13 cellular contexts compared by ENCODE assay signal in genomic region chr6:151455751-151456398, GRCh38. TPM values are rescaled to one million over a fixed set of nuclear protein-coding genes. Genes with fewer than 3 reads are reported as not detected.
A peak's percentile ranks its signal among the peaks of the same experiment; 100 is the strongest.
DNase-seq lines count a peak whose midpoint lies in the region; ATAC-seq, FAIRE-seq and TF ChIP-seq lines count a peak whose summit lies in the region.
"Not testable (repeated sequence)": the region's sequence is repeated elsewhere in the genome, so short reads cannot be mapped to it uniquely, and the experiment has no call there.
"Had no signal": no experiment of that assay in that cellular context is flagged by ENCODE, and none has a peak within 500 bp of the region (broad histone marks: within the 10 kb centered on the region; RNA-seq: fewer than 3 reads in every experiment).

No MANE protein-coding gene starts in this region.

- H3K27me3 ChIP-seq in H9 (ENCODE audit: insufficient read depth, low read length); Loucy (ENCODE audit: insufficient read depth, low read length, poor library complexity, severe bottlenecking); HepG2 (ENCODE audit: control insufficient read depth in 1 of 2, insufficient read depth in 2 of 2, low read length in 2 of 2); neural progenitor cell; upper lobe of left lung: not testable (repeated sequence)

- not testable (repeated sequence) for H3K14ac ChIP-seq in H9 (ENCODE audit: insufficient read depth, low read length)

- DNase-seq in A549 (ENCODE audit: low read depth in 1 of 2, low spot score in 1 of 2) (peak in 1 of 2 experiments; percentile 29), neural progenitor cell (ENCODE audit: low spot score) (peak; percentile 27), upper lobe of left lung (peak in 1 of 2 donors; percentile 61)
- not testable (repeated sequence) for DNase-seq in H9; OCI-LY7 (ENCODE audit: low spot score); chondrocyte (ENCODE audit: low spot score); HepG2 (ENCODE audit: low spot score)

- H3K23ac ChIP-seq in H9 (ENCODE audit: insufficient read length, low read depth, low read length): not testable (repeated sequence)

- H3F3A ChIP-seq in Loucy (ENCODE audit: low read depth): not testable (repeated sequence)
- peaks cover 33% of the 10 kb centered on the region for H3F3A ChIP-seq in neural progenitor cell (ENCODE audit: low read depth)

- H3K9ac ChIP-seq in H9 (ENCODE audit: extremely low read depth, insufficient read length, low read length); HepG2 (ENCODE audit: insufficient read depth, low read depth, low read length); neural progenitor cell: not testable (repeated sequence)
- peak overlapping the region; percentile 13 for H3K9ac ChIP-seq in Loucy (ENCODE audit: low read depth, low read length, poor library complexity, severe bottlenecking)

- intact Hi-C loops in OCI-LY7 (cut with micrococcal nuclease; ENCODE audit: unreplicated experiment): loop anchor here (10.0 kb wide), 1 partner anchor 1229 kb away; no protein-coding TSS in a partner anchor
- intact Hi-C loops in HepG2 (cut with micrococcal nuclease; ENCODE audit: unreplicated experiment): not testable (repeated sequence)

- not testable (repeated sequence) for H2AK5ac ChIP-seq in H9 (ENCODE audit: insufficient read length, low read length)

- peaks cover 23% of the 10 kb centered on the region for H3K4me1 ChIP-seq in A549
- not testable (repeated sequence) for H3K4me1 ChIP-seq in H9 (ENCODE audit: insufficient read depth, low read length)
- H3K4me1 ChIP-seq in Loucy (ENCODE audit: insufficient read depth, low read length, poor library complexity, severe bottlenecking): peaks cover 37% of the 10 kb centered on the region
- H3K4me1 ChIP-seq in OCI-LY7 (ENCODE audit: insufficient read depth, low read length, poor library complexity, severe bottlenecking): peaks cover 26% of the 10 kb centered on the region
- peaks cover 36% of the 10 kb centered on the region for H3K4me1 ChIP-seq in HepG2 (ENCODE audit: insufficient read depth, low read length)
- H3K4me1 ChIP-seq in neural progenitor cell: peaks cover 39% of the 10 kb centered on the region
- H3K4me1 ChIP-seq in upper lobe of left lung: peaks cover 23 to 39% (median 29%) of the 10 kb centered on the region in 4 donors

- H3K27ac Mint-ChIP-seq in H9 (peak overlapping the region in 2 of 3 experiments; percentile 45 to 75; a peak in 5 of 7 replicates), chondrocyte (ENCODE audit: unreplicated experiment) (peak overlapping the region; percentile 49)
- not testable (repeated sequence) for H3K27ac Mint-ChIP-seq in neural progenitor cell

- not testable (repeated sequence) for H3K27me3 Mint-ChIP-seq in H9 (ENCODE audit: low read depth); chondrocyte (ENCODE audit: low read depth); neural progenitor cell (ENCODE audit: insufficient read depth, low read depth)

- H3K79me1 ChIP-seq in H9 (ENCODE audit: insufficient read depth, low read depth, low read length, poor library complexity, severe bottlenecking): not testable (repeated sequence)

- peaks cover 32 to 36% of the 10 kb centered on the region in 2 experiments for H3K4me1 Mint-ChIP-seq in H9
- H3K4me1 Mint-ChIP-seq in chondrocyte (ENCODE audit: low read depth): peaks cover 39% of the 10 kb centered on the region
- peaks cover 36% of the 10 kb centered on the region for H3K4me1 Mint-ChIP-seq in neural progenitor cell

- H3K56ac ChIP-seq in H9 (ENCODE audit: insufficient read length, low read depth, low read length): not testable (repeated sequence)

- ATAC-seq in A549; HepG2; upper lobe of left lung (ENCODE audit: low FRiP score in 2 of 2): not testable (repeated sequence)

- TF ChIP-seq POLR2A in A549 (IDR thresholded peaks at IDR 0.05; ENCODE audit: low read length); HepG2 (IDR thresholded peaks at IDR 0.05; ENCODE audit: insufficient read depth in 1 of 2, low read depth in 2 of 2, low read length in 2 of 2); upper lobe of left lung (IDR thresholded peaks at IDR 0.05): not testable (repeated sequence)

- CTCF ChIA-PET in A549 (lab: Yijun Ruan, JAX); OCI-LY7 (lab: Charles Lee; ENCODE audit: unreplicated experiment); HepG2 (lab: Yijun Ruan, JAX; ENCODE audit: low intra/inter-chr PET ratio, low total read pairs): not testable (repeated sequence)

- H3K4me3 Mint-ChIP-seq in H9: peak overlapping the region in 1 of 2 experiments; percentile 32; a peak in 1 of 5 replicates
- not testable (repeated sequence) for H3K4me3 Mint-ChIP-seq in chondrocyte (ENCODE audit: unreplicated experiment); neural progenitor cell

- H3K79me2 ChIP-seq in H9 (ENCODE audit: insufficient read depth, low read length): not testable (repeated sequence)
- H3K79me2 ChIP-seq in Loucy (ENCODE audit: insufficient read depth, low read length): peaks cover 37% of the 10 kb centered on the region
- peaks cover 34% of the 10 kb centered on the region for H3K79me2 ChIP-seq in OCI-LY7 (ENCODE audit: insufficient read depth, low read depth, low read length)
- peaks cover 40% of the 10 kb centered on the region for H3K79me2 ChIP-seq in HepG2 (ENCODE audit: insufficient read depth, low read length)
- H3K79me2 ChIP-seq in neural progenitor cell (ENCODE audit: low read depth): peaks cover 76% of the 10 kb centered on the region

- not testable (repeated sequence) for BruUV-seq in OCI-LY7 (replicated peaks; lab: Mats Ljungman, UMichigan); HepG2 (replicated peaks; lab: Mats Ljungman, UMichigan)

- not testable (repeated sequence) for H3K36me3 ChIP-seq in Loucy (ENCODE audit: insufficient read depth, low read length)
- H3K36me3 ChIP-seq in OCI-LY7 (ENCODE audit: insufficient read depth, low read length): peaks cover 44% of the 10 kb centered on the region
- H3K36me3 ChIP-seq in HepG2 (replicated peaks in 1 of 2; ENCODE audit: control insufficient read depth in 1 of 2, insufficient read depth in 2 of 2, low read length in 2 of 2): peaks cover 8 to 15% of the 10 kb centered on the region in 2 experiments; a peak in 4 of 5 replicates
- H3K36me3 ChIP-seq in neural progenitor cell: peaks cover 11% of the 10 kb centered on the region
- H3K36me3 ChIP-seq in upper lobe of left lung: peaks cover 13 to 28% (median 20%) of the 10 kb centered on the region in 4 donors

- not testable (repeated sequence) for H2BK20ac ChIP-seq in H9 (ENCODE audit: low read depth, low read length, poor library complexity, severe bottlenecking)

- H4K20me1 ChIP-seq in H9 (ENCODE audit: control insufficient read depth, insufficient read depth, insufficient read length); OCI-LY7 (ENCODE audit: insufficient read depth, low read length); HepG2 (ENCODE audit: insufficient read depth, low read length): not testable (repeated sequence)
- H4K20me1 ChIP-seq in Loucy (ENCODE audit: insufficient read depth, low read length, poor library complexity, severe bottlenecking): peaks cover 13% of the 10 kb centered on the region
- H4K20me1 ChIP-seq in neural progenitor cell (ENCODE audit: low read depth): peaks cover 30% of the 10 kb centered on the region

- WGBS in A549 (ENCODE audit: missing lambda C conversion rate): 23% methylated on average over 10 of the region's 10 CpGs
- no CpG with 5 or more reads among the region's 10 CpGs for WGBS in H9 (ENCODE audit: extremely low coverage, insufficient read length, low lambda C conversion rate)
- WGBS in HepG2 (ENCODE audit: low lambda C conversion rate): 67% methylated on average over 10 of the region's 10 CpGs
- WGBS in upper lobe of left lung, 2 donors: 54 to 63% methylated on average over 6 to 9 of the region's 10 CpGs

- in situ Hi-C loops in HepG2 (cut with HindIII; ENCODE audit: extremely low pct_ligation_motif_present, low pct_unique_long_range_greater_than_20kb): not testable (repeated sequence)

- not testable (repeated sequence) for TF ChIP-seq EP300 in A549 (IDR thresholded peaks at IDR 0.05); HepG2 (IDR thresholded peaks at IDR 0.05; ENCODE audit: low read depth in 2 of 2, low read length in 2 of 2); HepG2 (CRISPR knock-in tag; IDR thresholded peaks at IDR 0.05; ENCODE audit: borderline replicate concordance); upper lobe of left lung (IDR thresholded peaks at IDR 0.05)

- not testable (repeated sequence) for H2BK5ac ChIP-seq in H9 (ENCODE audit: insufficient read length, low read length)

- not testable (repeated sequence) for H3K4ac ChIP-seq in H9 (ENCODE audit: low read depth, low read length)

- H4K5ac ChIP-seq in H9 (ENCODE audit: insufficient read length, low read depth, low read length): not testable (repeated sequence)

- not testable (repeated sequence) for H4K8ac ChIP-seq in H9 (replicated peaks; ENCODE audit: insufficient read length, low read depth, low read length)

- not testable (repeated sequence) for H3K9me3 Mint-ChIP-seq in H9; chondrocyte (ENCODE audit: low read depth); neural progenitor cell

- not testable (repeated sequence) for H2BK12ac ChIP-seq in H9 (ENCODE audit: insufficient read length, low read depth, low read length)

- TF ChIP-seq CTCF in A549 (IDR thresholded peaks at IDR 0.05); H9 (conservative IDR thresholded peaks at IDR 0.05); Loucy (conservative IDR thresholded peaks at IDR 0.05; ENCODE audit: low read length); OCI-LY7 (conservative IDR thresholded peaks at IDR 0.05; ENCODE audit: low read length); chondrocyte (IDR thresholded peaks at IDR 0.05); HepG2 (CRISPR knock-in tag; IDR thresholded peaks at IDR 0.05); neural progenitor cell (IDR thresholded peaks at IDR 0.05); upper lobe of left lung (IDR thresholded peaks at IDR 0.05): not testable (repeated sequence)

- not testable (repeated sequence) for H2BK15ac ChIP-seq in H9 (ENCODE audit: low read depth, low read length)

- FAIRE-seq in A549 (lab: Jason Lieb, UNC); HepG2 (lab: Jason Lieb, UNC): not testable (repeated sequence)

- not testable (repeated sequence) for H3K9me3 ChIP-seq in A549; H9 (ENCODE audit: control insufficient read depth, low read depth, low read length); Loucy (ENCODE audit: insufficient read depth, low read depth, low read length); OCI-LY7 (ENCODE audit: low read length); HepG2 (ENCODE audit: low read length); neural progenitor cell (ENCODE audit: low read depth); upper lobe of left lung

- H3K9me2 ChIP-seq in Loucy (replicated peaks; ENCODE audit: low read depth, low read length); OCI-LY7 (ENCODE audit: insufficient read depth, low read length): not testable (repeated sequence)

- not testable (repeated sequence) for H3T11ph ChIP-seq in H9 (ENCODE audit: low read length)

- not testable (repeated sequence) for TF ChIP-seq RAD21 in A549 (conservative IDR thresholded peaks at IDR 0.05 in 1 of 2, IDR thresholded peaks at IDR 0.05 in 1 of 2)
- peak; percentile 27; the same call in 1 of the 2 replicates for TF ChIP-seq RAD21 in HepG2 (CRISPR knock-in tag; IDR thresholded peaks at IDR 0.05)

- H2AFZ ChIP-seq in H9 (ENCODE audit: low read length); Loucy (ENCODE audit: low read length); OCI-LY7 (ENCODE audit: low read length); HepG2 (ENCODE audit: low read length); neural progenitor cell (replicated peaks): not testable (repeated sequence)

- peak overlapping the region; percentile 34; the same call in 2 of the 3 replicates for H3K4me2 ChIP-seq in A549
- not testable (repeated sequence) for H3K4me2 ChIP-seq in H9 (ENCODE audit: insufficient read depth, insufficient read length, low read length); HepG2 (ENCODE audit: low read depth, low read length)
- peak overlapping the region; percentile 20 for H3K4me2 ChIP-seq in Loucy (ENCODE audit: low read depth, low read length, poor library complexity, severe bottlenecking)
- H3K4me2 ChIP-seq in OCI-LY7 (ENCODE audit: low read length): peak overlapping the region; percentile 58; the same call in 1 of the 2 replicates
- H3K4me2 ChIP-seq in neural progenitor cell: peak overlapping the region; percentile 54

- H2BK120ac ChIP-seq in H9 (ENCODE audit: low read depth, low read length, poor library complexity, severe bottlenecking): not testable (repeated sequence)

- POLR2A ChIA-PET in A549 (lab: Yijun Ruan, JAX); OCI-LY7 (lab: Charles Lee); HepG2 (lab: Yijun Ruan, JAX): not testable (repeated sequence)

- H4K91ac ChIP-seq in H9 (ENCODE audit: insufficient read length, low read depth, low read length): not testable (repeated sequence)

- H3K27ac ChIP-seq in A549: peak overlapping the region; percentile 39 to 66; a peak in 2 of 6 replicates
- H3K27ac ChIP-seq in H9 (ENCODE audit: insufficient read length, low read depth, low read length); OCI-LY7 (ENCODE audit: low read depth, low read length, poor library complexity, severe bottlenecking); HepG2 (ENCODE audit: extremely low read length, insufficient read depth, low read length); neural progenitor cell: not testable (repeated sequence)
- H3K27ac ChIP-seq in upper lobe of left lung: peak overlapping the region; percentile 11 to 32 (median 16)

- H3K4me3 ChIP-seq in A549; Loucy (ENCODE audit: low read length, poor library complexity, severe bottlenecking); OCI-LY7 (ENCODE audit: low read depth, low read length, poor library complexity, severe bottlenecking); HepG2 (replicated peaks in 1 of 3; ENCODE audit: insufficient read depth in 1 of 3, low read depth in 2 of 3, low read length in 3 of 3); neural progenitor cell; upper lobe of left lung: not testable (repeated sequence)

- peaks cover 13 to 44% (median 30%) of the 10 kb centered on the region in 3 experiments; a peak in 6 of 7 replicates for H3K36me3 Mint-ChIP-seq in H9 (ENCODE audit: insufficient read depth in 1 of 3, low read depth in 3 of 3)
- H3K36me3 Mint-ChIP-seq in chondrocyte (ENCODE audit: low read depth): not testable (repeated sequence)
- H3K36me3 Mint-ChIP-seq in neural progenitor cell: peaks cover 17% of the 10 kb centered on the region

- not testable (repeated sequence) for H3K18ac ChIP-seq in H9 (ENCODE audit: insufficient read length, low read depth, low read length)

- H3K23me2 ChIP-seq in H9 (ENCODE audit: insufficient read length, low read depth, low read length, poor library complexity, severe bottlenecking): peaks cover 11% of the 10 kb centered on the region

RNA-seq across cellular contexts. Expression of gene RMND1, which starts 3.9 kb away (rescaled TPM):
- polyA plus RNA-seq in A549 (2011; rRNA removed) (11.5 and 13.1 TPM in 2 replicates), A549 (2017; fragmentation: RNase III; extraction: RNeasy Plus Mini Kit Qiagen cat#74134 plus additional on column Dnase treatment) (11.7 to 12.5 TPM (median 11.7 TPM) in 3 replicates), HepG2 (2011; rRNA removed) (30.0 and 34.0 TPM in 2 replicates)
- 4.3 and 5.0 TPM in 2 replicates for polyA plus RNA-seq in A549 (2012; cell fraction: cytosol; rRNA removed)
- polyA plus RNA-seq in A549 (2012; cell fraction: nucleus; rRNA removed): 1.8 and 3.0 TPM in 2 replicates
- polyA minus RNA-seq in A549 (2011; rRNA and poly(A)+ RNA removed): 6.4 and 7.0 TPM in 2 replicates
- total RNA-seq in H9 (2021) (25.2 and 27.0 TPM in 2 replicates), OCI-LY7 (2022) (22.0 and 22.3 TPM in 2 replicates), chondrocyte (19.3 to 42.8 TPM (median 42.5 TPM) in 3 replicates), HepG2 (2016; rRNA removed; fragmentation: Illumina TruSeq; extraction: Trizol) (72.5 and 75.6 TPM in 2 replicates), neural progenitor cell (ENCODE audit: low replicate concordance) (32.1 and 44.0 TPM in 2 replicates), upper lobe of left lung (10 to 100 TPM; 17.0 to 59.7 (median 24.0) TPM)
- 10.2 and 21.2 TPM in 2 replicates for total RNA-seq in OCI-LY7 (2014; rRNA removed; shearing (Covaris generic))
- 55.6 and 56.1 TPM in 2 replicates for total RNA-seq in HepG2 (2016; cell fraction: cytosol; rRNA removed; fragmentation: Illumina TruSeq; extraction: Trizol; ENCODE audit: low read depth)
- total RNA-seq in HepG2 (2016; cell fraction: insoluble cytoplasmic fraction; rRNA removed; fragmentation: Illumina TruSeq; extraction: Trizol): 72.3 and 75.6 TPM in 2 replicates
- total RNA-seq in HepG2 (2016; cell fraction: membrane; rRNA removed; fragmentation: Illumina TruSeq; extraction: Trizol): 63.4 and 63.9 TPM in 2 replicates
- 84.2 and 88.8 TPM in 2 replicates for total RNA-seq in HepG2 (2016; cell fraction: nucleus; rRNA removed; fragmentation: Illumina TruSeq; extraction: Trizol)
- polyA plus RNA-seq in HepG2 (2011; cell fraction: cytosol; rRNA removed): 21.3 and 29.7 TPM in 2 replicates
- polyA plus RNA-seq in HepG2 (2011; cell fraction: nucleus; rRNA removed): 11.0 and 14.0 TPM in 2 replicates
- 42.6 and 62.0 TPM in 2 replicates for polyA plus RNA-seq in HepG2 (2012)
- 24.8 and 29.4 TPM in 2 replicates for polyA plus RNA-seq in HepG2 (2016; cell fraction: cytosol; fragmentation: Illumina TruSeq; extraction: Trizol; ENCODE audit: low read depth)
- polyA plus RNA-seq in HepG2 (2016; cell fraction: insoluble cytoplasmic fraction; fragmentation: Illumina TruSeq; extraction: Trizol; ENCODE audit: low read depth): 57.9 and 64.0 TPM in 2 replicates
- 37.1 and 37.2 TPM in 2 replicates for polyA plus RNA-seq in HepG2 (2016; cell fraction: membrane; fragmentation: Illumina TruSeq; extraction: Trizol; ENCODE audit: low read depth)
- polyA plus RNA-seq in HepG2 (2016; cell fraction: nucleus; fragmentation: Illumina TruSeq; extraction: Trizol; ENCODE audit: insufficient read depth, low read depth): 51.6 and 58.3 TPM in 2 replicates
- polyA minus RNA-seq in HepG2 (2011; rRNA and poly(A)+ RNA removed; ENCODE audit: low replicate concordance): 8.9 and 29.4 TPM in 2 replicates
- polyA minus RNA-seq in HepG2 (2011; cell fraction: cytosol; rRNA and poly(A)+ RNA removed): 24.4 and 29.4 TPM in 2 replicates
- 119 and 153 TPM in 2 replicates for polyA minus RNA-seq in HepG2 (2011; cell fraction: nucleus; rRNA and poly(A)+ RNA removed)

RNA-seq across cellular contexts. Expression of gene CCDC170, which starts 37.9 kb away (rescaled TPM):
- 0.53 and 0.61 TPM in 2 replicates for polyA plus RNA-seq in A549 (2011; rRNA removed)
- polyA plus RNA-seq in A549 (2012; cell fraction: cytosol; rRNA removed): 0.03 and 0.04 TPM in 2 replicates
- polyA plus RNA-seq in A549 (2012; cell fraction: nucleus; rRNA removed): 0.01 TPM in 1 of 2 replicates, not detected in the other
- polyA plus RNA-seq in A549 (2017; fragmentation: RNase III; extraction: RNeasy Plus Mini Kit Qiagen cat#74134 plus additional on column Dnase treatment): 0.05 to 0.09 TPM (median 0.07 TPM) in 3 replicates
- 0.39 and 1.1 TPM in 2 replicates for polyA minus RNA-seq in A549 (2011; rRNA and poly(A)+ RNA removed)
- 0.07 and 0.26 TPM in 2 replicates for total RNA-seq in H9 (2021)
- total RNA-seq in OCI-LY7 (2014; rRNA removed; shearing (Covaris generic)): not detected in 2 replicates
- not detected in 2 replicates for total RNA-seq in OCI-LY7 (2022)
- total RNA-seq in chondrocyte: 0.20 to 0.67 TPM (median 0.60 TPM) in 3 replicates
- total RNA-seq in HepG2 (2016; rRNA removed; fragmentation: Illumina TruSeq; extraction: Trizol): 5.1 and 8.9 TPM in 2 replicates
- total RNA-seq in HepG2 (2016; cell fraction: cytosol; rRNA removed; fragmentation: Illumina TruSeq; extraction: Trizol; ENCODE audit: low read depth): 2.5 and 4.6 TPM in 2 replicates
- 3.5 and 6.9 TPM in 2 replicates for total RNA-seq in HepG2 (2016; cell fraction: insoluble cytoplasmic fraction; rRNA removed; fragmentation: Illumina TruSeq; extraction: Trizol)
- 2.6 and 3.3 TPM in 2 replicates for total RNA-seq in HepG2 (2016; cell fraction: membrane; rRNA removed; fragmentation: Illumina TruSeq; extraction: Trizol)
- 4.1 and 5.5 TPM in 2 replicates for total RNA-seq in HepG2 (2016; cell fraction: nucleus; rRNA removed; fragmentation: Illumina TruSeq; extraction: Trizol)
- 0.67 and 0.90 TPM in 2 replicates for polyA plus RNA-seq in HepG2 (2011; rRNA removed)
- 0.87 and 1.2 TPM in 2 replicates for polyA plus RNA-seq in HepG2 (2011; cell fraction: cytosol; rRNA removed)
- polyA plus RNA-seq in HepG2 (2011; cell fraction: nucleus; rRNA removed): 0.24 and 0.33 TPM in 2 replicates
- polyA plus RNA-seq in HepG2 (2012): 0.55 and 0.60 TPM in 2 replicates
- polyA plus RNA-seq in HepG2 (2016; cell fraction: cytosol; fragmentation: Illumina TruSeq; extraction: Trizol; ENCODE audit: low read depth): 0.19 and 0.36 TPM in 2 replicates
- polyA plus RNA-seq in HepG2 (2016; cell fraction: insoluble cytoplasmic fraction; fragmentation: Illumina TruSeq; extraction: Trizol; ENCODE audit: low read depth): 4.2 and 4.9 TPM in 2 replicates
- polyA plus RNA-seq in HepG2 (2016; cell fraction: membrane; fragmentation: Illumina TruSeq; extraction: Trizol; ENCODE audit: low read depth): 0.62 and 0.71 TPM in 2 replicates
- polyA plus RNA-seq in HepG2 (2016; cell fraction: nucleus; fragmentation: Illumina TruSeq; extraction: Trizol; ENCODE audit: insufficient read depth, low read depth): 1.8 and 4.2 TPM in 2 replicates
- 0.02 and 1.5 TPM in 2 replicates for polyA minus RNA-seq in HepG2 (2011; rRNA and poly(A)+ RNA removed; ENCODE audit: low replicate concordance)
- polyA minus RNA-seq in HepG2 (2011; cell fraction: cytosol; rRNA and poly(A)+ RNA removed): 1.1 and 1.3 TPM in 2 replicates
- 2.0 and 4.2 TPM in 2 replicates for polyA minus RNA-seq in HepG2 (2011; cell fraction: nucleus; rRNA and poly(A)+ RNA removed)
- 0.06 and 0.07 TPM in 2 replicates for total RNA-seq in neural progenitor cell (ENCODE audit: low replicate concordance)
- 10 to 100 TPM in 1 of 6 donors, 1 to 10 TPM in 5; 1.7 to 28.3 (median 5.2) TPM for total RNA-seq in upper lobe of left lung
- total RNA-seq: A172; CD8-positive, alpha-beta memory T cell; H4; PC-3; RPMI7951 had no signal
- polyA plus RNA-seq: CD8-positive, alpha-beta memory T cell had no signal
